Comparison of ENCODE assay signal across 24 cellular contexts in genomic region chr9:114213566-114213965, GRCh38.
"Had no signal": no experiment of that assay in that cellular context is flagged by ENCODE, and none has a peak within 500 bp of the region (broad histone marks: within the 10 kb centered on the region; RNA-seq: fewer than 3 reads in every experiment).

No MANE protein-coding gene starts in this region.

- H3K9me3 Mint-ChIP-seq: dendritic cell treated with granulocyte-macrophage colony-stimulating factor and Interleukin-4, amounts not matched to agents 40 ng/mL and 50 ng/mL, for 4 days; endodermal cell; natural killer cell treated with Interleukin-12 subunit alpha and Interleukin-12 subunit beta and Interleukin-15 and Interleukin-18, amount 100 ng/mL, for 72 hours; stimulated activated naive B cell treated with anti-CD40 and anti-IgM and Interleukin-4, amounts not matched to agents 10 μg/mL and 1 μg/mL and 100 μg/mL, for 72 hours had no signal

- H3K4me1 Mint-ChIP-seq: endodermal cell; stimulated activated naive B cell treated with anti-CD40 and anti-IgM and Interleukin-4, amounts not matched to agents 10 μg/mL and 1 μg/mL and 100 μg/mL, for 72 hours had no signal

- H3K9me3 ChIP-seq: esophagus squamous epithelium, left lung, stomach, transverse colon had no signal

- DNase-seq: activated CD4-positive, alpha-beta T cell treated with anti-CD3 and anti-CD28 coated beads for 48 hours; activated CD4-positive, alpha-beta T cell treated with anti-CD3 and anti-CD28 coated beads, Interleukin-2, amount 50 U/mL, for 48 hours; activated CD8-positive, alpha-beta memory T cell treated with anti-CD3 and anti-CD28 coated beads for 24 hours; activated effector memory CD4-positive, alpha-beta T cell treated with Interleukin-2 at 50 U/mL for 16 hours; activated naive CD4-positive, alpha-beta T cell treated with Interleukin-2 at 50 U/mL for 16 hours; brain microvascular endothelial cell; endodermal cell; esophagus squamous epithelium; mesendoderm; retina; stimulated activated CD4-positive, alpha-beta T cell treated with anti-CD3 and anti-CD28 coated beads, Interleukin-15, amount 100 ng/mL, for 24 hours; stimulated activated CD4-positive, alpha-beta T cell treated with anti-CD3 and anti-CD28 coated beads, Interleukin-2, amount 100 ng/mL, for 24 hours; stimulated activated naive B cell treated with anti-CD40 and anti-IgM and Interleukin-4, amounts not matched to agents 10 μg/mL and 1 μg/mL and 100 μg/mL, for 72 hours; stomach; T-helper 17 cell; T1000; transverse colon; WERI-Rb-1 had no signal

- H3K36me3 Mint-ChIP-seq: activated naive CD8-positive, alpha-beta T cell; natural killer cell treated with Interleukin-12 subunit alpha and Interleukin-12 subunit beta and Interleukin-15 and Interleukin-18, amount 100 ng/mL, for 72 hours; stimulated activated naive B cell treated with anti-CD40 and anti-IgM and Interleukin-4, amounts not matched to agents 10 μg/mL and 1 μg/mL and 100 μg/mL, for 72 hours had no signal

- H3K4me3 Mint-ChIP-seq: activated naive CD8-positive, alpha-beta T cell; dendritic cell treated with granulocyte-macrophage colony-stimulating factor and Interleukin-4, amounts not matched to agents 40 ng/mL and 50 ng/mL, for 4 days; endodermal cell; natural killer cell treated with Interleukin-12 subunit alpha and Interleukin-12 subunit beta and Interleukin-15 and Interleukin-18, amount 100 ng/mL, for 72 hours; stimulated activated naive B cell treated with anti-CD40 and anti-IgM and Interleukin-4, amounts not matched to agents 10 μg/mL and 1 μg/mL and 100 μg/mL, for 72 hours; T-helper 17 cell had no signal

- H3K4me1 ChIP-seq: left lung, transverse colon had no signal

- H3K4me3 ChIP-seq: esophagus squamous epithelium, left lung, lung, smooth muscle cell, stomach, transverse colon had no signal

- H3K27me3 Mint-ChIP-seq: dendritic cell treated with granulocyte-macrophage colony-stimulating factor and Interleukin-4, amounts not matched to agents 40 ng/mL and 50 ng/mL, for 4 days; natural killer cell treated with Interleukin-12 subunit alpha and Interleukin-12 subunit beta and Interleukin-15 and Interleukin-18, amount 100 ng/mL, for 72 hours; stimulated activated naive B cell treated with anti-CD40 and anti-IgM and Interleukin-4, amounts not matched to agents 10 μg/mL and 1 μg/mL and 100 μg/mL, for 72 hours; T-helper 17 cell had no signal

- H3K27ac Mint-ChIP-seq: activated naive CD8-positive, alpha-beta T cell; dendritic cell treated with granulocyte-macrophage colony-stimulating factor and Interleukin-4, amounts not matched to agents 40 ng/mL and 50 ng/mL, for 4 days; endodermal cell; natural killer cell treated with Interleukin-12 subunit alpha and Interleukin-12 subunit beta and Interleukin-15 and Interleukin-18, amount 100 ng/mL, for 72 hours; stimulated activated naive B cell treated with anti-CD40 and anti-IgM and Interleukin-4, amounts not matched to agents 10 μg/mL and 1 μg/mL and 100 μg/mL, for 72 hours; T-helper 17 cell had no signal

- H3K27me3 ChIP-seq: brain microvascular endothelial cell, esophagus squamous epithelium, left lung, stomach, transverse colon had no signal

- H3K36me3 ChIP-seq: transverse colon had no signal

- H3K27ac ChIP-seq: brain microvascular endothelial cell, left lung, transverse colon, WERI-Rb-1 had no signal
